In genomic region chr19:17391371-17392151, GRCh38 we compare ENCODE assay signal across 8 cellular contexts. TPM values are rescaled to one million over a fixed set of nuclear protein-coding genes. Genes with fewer than 3 reads are reported as not detected.
DNase-seq lines count a peak whose midpoint lies in the region; ATAC-seq, FAIRE-seq and TF ChIP-seq lines count a peak whose summit lies in the region.

No MANE protein-coding gene starts in this region.

- TF ChIP-seq EP300 in GM12878 (IDR thresholded peaks at IDR 0.05; ENCODE audit: borderline replicate concordance in 1 of 2, control insufficient read depth in 1 of 2, low read depth in 2 of 2, low read length in 2 of 2) = no peak

- no peaks in the 10 kb centered on the region for H3K79me2 ChIP-seq in Karpas-422 (ENCODE audit: low read length)
- no peaks in the 10 kb centered on the region for H3K79me2 ChIP-seq in GM12878 (ENCODE audit: control insufficient read depth, insufficient read depth, low read length)

- intact Hi-C loops in GM12878 (cut with micrococcal nuclease; ENCODE audit: unreplicated experiment) = no loop called here
- intact Hi-C loops in mucosa of descending colon (cut with DNase I, micrococcal nuclease) = loop anchor here in 1 of 2 donors (10.0 kb wide), 2 partner anchors 73 to 97 kb away; partner anchors contain the start of gene NXNL1

- H3K4me2 ChIP-seq in Karpas-422 (ENCODE audit: low read depth, low read length, poor library complexity, severe bottlenecking) = peak overlapping the region; percentile 40
- peak overlapping the region; percentile 94 for H3K4me2 ChIP-seq in GM12878 (ENCODE audit: control insufficient read depth, insufficient read depth)

- no peak for TF ChIP-seq POLR2A in GM12878 (IDR thresholded peaks at IDR 0.05; ENCODE audit: low read depth, low read length)

- H3K27me3 ChIP-seq in Karpas-422 (ENCODE audit: low read length) (no peaks in the 10 kb centered on the region), GM12878 (replicated peaks in 1 of 2; ENCODE audit: control insufficient read depth in 2 of 2, insufficient read depth in 2 of 2, low read length in 1 of 2) (peaks cover 2 to 3% of the 10 kb centered on the region in 2 experiments; a peak in 3 of 4 replicates)

- DNase-seq in Karpas-422 (peak; percentile 76), GM12878 (ENCODE audit: low read depth, low spot score) (no peak), mucosa of descending colon (no peak), ureter (ENCODE audit: low spot score) (no peak), SW 1271 (lab: John Stamatoyannopoulos, UW) (no peak)

- TF ChIP-seq RAD21 in GM12878 (IDR thresholded peaks at IDR 0.05; ENCODE audit: insufficient read depth, low read depth, low read length) = no peak

- CTCF ChIA-PET in GM12878 (lab: Yijun Ruan, JAX) = interaction anchor here (0.6 to 9.4 kb wide), 11 partner anchors 14 to 452 kb away, joined by 3 to 170 read pairs (median 4); partner anchors contain the start of genes BST2 and USHBP1

- H3K9me2 ChIP-seq in Karpas-422 (replicated peaks; ENCODE audit: insufficient read depth, low read length) = no peaks in the 10 kb centered on the region

- POLR2A ChIA-PET in GM12878 (lab: Charles Lee) = interaction anchor here (0.5 to 0.8 kb wide), 4 partner anchors 9 to 712 kb away, joined by 3 to 10 read pairs (median 4); partner anchors contain the start of gene BST2

- H3K27ac ChIP-seq in Karpas-422 (ENCODE audit: low read length) = peak overlapping the region; percentile 27; the same call in 1 of the 2 replicates
- no peak overlapping the region for H3K27ac ChIP-seq in GM12878 (ENCODE audit: control insufficient read depth, insufficient read depth)

- peaks cover 9% of the 10 kb centered on the region for H3K4me1 ChIP-seq in Karpas-422 (ENCODE audit: low read length)
- peaks cover 9% of the 10 kb centered on the region for H3K4me1 ChIP-seq in GM12878 (ENCODE audit: control insufficient read depth, insufficient read depth, low read length)
- peaks cover 12% of the 10 kb centered on the region for H3K4me1 ChIP-seq in mucosa of descending colon (ENCODE audit: low read depth)

- WGBS in GM12878 (ENCODE audit: insufficient coverage, insufficient replicate concordance, low lambda C conversion rate, missing lambda C conversion rate) = 4% methylated on average over 24 of the region's 26 CpGs

- RAD21 ChIA-PET in GM12878 (lab: Charles Lee; ENCODE audit: unreplicated experiment) = interaction anchor here (1.0 to 1.5 kb wide), 2 partner anchors 56 to 82 kb away, joined by 3 to 4 read pairs; partner anchors contain the start of gene DDA1

- SMC1A ChIA-PET in GM12878 (lab: Charles Lee; ENCODE audit: uncharacterized antibody, unreplicated experiment) = interaction anchor here (0.7 to 1.5 kb wide), 2 partner anchors 21 to 98 kb away, joined by 3 to 6 read pairs; no protein-coding TSS in a partner anchor

- H2AFZ ChIP-seq in Karpas-422 (ENCODE audit: low read length) = no peak overlapping the region
- peak overlapping the region; percentile 34 for H2AFZ ChIP-seq in GM12878 (ENCODE audit: control insufficient read depth, low read depth, low read length)

- TF ChIP-seq CTCF in GM12878 (IDR thresholded peaks at IDR 0.05 in 2 of 3, conservative IDR thresholded peaks at IDR 0.05 in 1 of 3; ENCODE audit: control insufficient read depth in 2 of 3, extremely low read depth in 1 of 3, insufficient read depth in 1 of 3, low read depth in 3 of 3, low read length in 3 of 3) (0 out of 6 replicates have a peak, but pooled peaks of 1 of the 3 experiments have one; percentile 0), mucosa of descending colon (IDR thresholded peaks at IDR 0.05) (no peak)

- FAIRE-seq in GM12878 (lab: Jason Lieb, UNC) = no peak

- no peaks in the 10 kb centered on the region for H3K36me3 ChIP-seq in Karpas-422 (ENCODE audit: insufficient read depth, low read length)
- no peaks in the 10 kb centered on the region for H3K36me3 ChIP-seq in GM12878 (ENCODE audit: control insufficient read depth in 2 of 2, insufficient read depth in 2 of 2, low read length in 1 of 2)
- no peaks in the 10 kb centered on the region for H3K36me3 ChIP-seq in mucosa of descending colon (ENCODE audit: low read depth)

- H4K20me1 ChIP-seq in Karpas-422 (ENCODE audit: insufficient read depth, low read depth, low read length) = no peaks in the 10 kb centered on the region
- no peaks in the 10 kb centered on the region for H4K20me1 ChIP-seq in GM12878 (ENCODE audit: control insufficient read depth, insufficient read depth)

- no TSS peak for BruUV-seq in GM12878 (replicated peaks; lab: Mats Ljungman, UMichigan)

- H3K9me3 ChIP-seq in Karpas-422 (ENCODE audit: low read length) = no peaks in the 10 kb centered on the region
- H3K9me3 ChIP-seq in GM12878 (replicated peaks; ENCODE audit: control insufficient read depth, insufficient read depth, low read length) = no peaks in the 10 kb centered on the region; the same call in 1 of the 3 replicates
- H3K9me3 ChIP-seq in mucosa of descending colon = no peaks in the 10 kb centered on the region

- in situ Hi-C loops in GM12878 (cut with MboI) = no loop called here

- ATAC-seq in GM18511 (IDR thresholded peaks at IDR 0.05; ENCODE audit: unreplicated experiment) (peak; percentile 22), GM12878 (no peak), mucosa of descending colon (peak; percentile 6), HG03469 (IDR thresholded peaks at IDR 0.05; ENCODE audit: unreplicated experiment) (no peak), HG03135 (IDR thresholded peaks at IDR 0.05; ENCODE audit: unreplicated experiment) (no peak)

- H3K4me3 ChIP-seq in Karpas-422 (ENCODE audit: low read length) (no peak overlapping the region; the same call in 1 of the 2 replicates), GM12878 (peak overlapping the region; percentile 20; the same call in 1 of the 2 replicates), mucosa of descending colon (no peak overlapping the region)

- H3K9ac ChIP-seq in Karpas-422 (ENCODE audit: low read length) (no peak overlapping the region), GM12878 (ENCODE audit: control insufficient read depth, insufficient read depth, low read length) (no peak overlapping the region; the same call in 1 of the 2 replicates)

RNA-seq across cellular contexts. Expression of gene CCDC194, which starts 2.4 kb away (rescaled TPM):
- total RNA-seq in Karpas-422 (2014; rRNA removed; shearing (Covaris generic); ENCODE audit: low replicate concordance) = 4.1 and 9.3 TPM in 2 replicates
- 10.3 and 11.9 TPM in 2 replicates for total RNA-seq in GM12878 (2013; cell fraction: nucleolus; rRNA removed)
- 1.1 and 1.3 TPM in 2 replicates for total RNA-seq in GM12878 (2014; rRNA removed)
- total RNA-seq in GM12878 (2014; rRNA removed; fragmentation: Illumina TruSeq; extraction: Trizol) = 1.3 and 1.7 TPM in 2 replicates
- 1.7 and 3.0 TPM in 2 replicates for total RNA-seq in GM12878 (2021)
- polyA plus RNA-seq in GM12878 (2011; ENCODE audit: low read depth) = not detected
- 0.24 and 0.87 TPM in 2 replicates for polyA plus RNA-seq in GM12878 (2011; rRNA removed)
- 0.45 and 0.52 TPM in 2 replicates for polyA plus RNA-seq in GM12878 (2011; cell fraction: cytosol; rRNA removed)
- 3.8 and 5.1 TPM in 2 replicates for polyA plus RNA-seq in GM12878 (2011; cell fraction: nucleus; rRNA removed)
- polyA plus RNA-seq in GM12878 (2012) = 1.8 and 2.2 TPM in 2 replicates
- 0.72 and 0.86 TPM in 2 replicates for polyA plus RNA-seq in GM12878 (2014; fragmentation: Illumina TruSeq; extraction: Trizol)
- under 1 TPM; 0.07 to 0.21 TPM for polyA plus RNA-seq in GM12878 (2014; fragmentation: Nextera tagmentation; extraction: Ambion mirVana)
- polyA plus RNA-seq in GM12878 (2014; rRNA removed) = 2.9 and 3.4 TPM in 2 replicates
- polyA plus RNA-seq in GM12878 (2016; fragmentation: Nextera tagmentation; extraction: Ambion mirVana) = 1 to 10 TPM in 1 of 2 experiments, under 1 TPM in 1; 0.78 to 1.1 TPM
- polyA minus RNA-seq in GM12878 (2011; rRNA and poly(A)+ RNA removed) = 0.59 and 1.5 TPM in 2 replicates
- polyA minus RNA-seq in GM12878 (2011; cell fraction: cytosol; rRNA and poly(A)+ RNA removed) = not detected in 2 replicates
- polyA minus RNA-seq in GM12878 (2011; cell fraction: nucleus; rRNA and poly(A)+ RNA removed) = 1.9 and 2.3 TPM in 2 replicates
- under 1 TPM in 2 of 3 donors, not detected in 1; 0.53 to 0.54 TPM for total RNA-seq in mucosa of descending colon
- 0.86 TPM for total RNA-seq in ureter

RNA-seq across cellular contexts. Expression of gene BST2, which starts 13.9 kb away (rescaled TPM):
- total RNA-seq in Karpas-422 (2014; rRNA removed; shearing (Covaris generic); ENCODE audit: low replicate concordance) = 56.2 and 156 TPM in 2 replicates
- 58.0 and 65.1 TPM in 2 replicates for total RNA-seq in GM12878 (2013; cell fraction: nucleolus; rRNA removed)
- total RNA-seq in GM12878 (2014; rRNA removed) (248 and 257 TPM in 2 replicates), GM12878 (2014; rRNA removed; fragmentation: Illumina TruSeq; extraction: Trizol) (161 and 175 TPM in 2 replicates), GM12878 (2021) (271 and 278 TPM in 2 replicates), mucosa of descending colon (10 to 100 TPM in 2 of 3 donors, 1 to 10 TPM in 1; 9.7 to 72.6 (median 28.2) TPM), ureter (45.8 TPM)
- polyA plus RNA-seq in GM12878 (2011; ENCODE audit: low read depth) = 451 TPM
- polyA plus RNA-seq in GM12878 (2011; rRNA removed) (210 and 301 TPM in 2 replicates), GM12878 (2014; fragmentation: Illumina TruSeq; extraction: Trizol) (62.4 and 198 TPM in 2 replicates), GM12878 (2014; fragmentation: Nextera tagmentation; extraction: Ambion mirVana) (100 to 1,000 TPM in 1 of 2 experiments, 10 to 100 TPM in 1; 16.6 to 111 TPM), GM12878 (2014; rRNA removed) (329 and 331 TPM in 2 replicates), GM12878 (2016; fragmentation: Nextera tagmentation; extraction: Ambion mirVana) (100 to 1,000 TPM; 335 to 372 TPM)
- 363 and 467 TPM in 2 replicates for polyA plus RNA-seq in GM12878 (2011; cell fraction: cytosol; rRNA removed)
- 154 and 173 TPM in 2 replicates for polyA plus RNA-seq in GM12878 (2011; cell fraction: nucleus; rRNA removed)
- 323 and 354 TPM in 2 replicates for polyA plus RNA-seq in GM12878 (2012)
- polyA minus RNA-seq in GM12878 (2011; rRNA and poly(A)+ RNA removed) = 103 and 187 TPM in 2 replicates
- 52.8 and 53.2 TPM in 2 replicates for polyA minus RNA-seq in GM12878 (2011; cell fraction: cytosol; rRNA and poly(A)+ RNA removed)
- 56.9 and 83.2 TPM in 2 replicates for polyA minus RNA-seq in GM12878 (2011; cell fraction: nucleus; rRNA and poly(A)+ RNA removed)

RNA-seq across cellular contexts. Expression of gene PLVAP, which starts 14.4 kb away (rescaled TPM):
- 0.22 and 0.41 TPM in 2 replicates for total RNA-seq in Karpas-422 (2014; rRNA removed; shearing (Covaris generic); ENCODE audit: low replicate concordance)
- 1.1 and 1.7 TPM in 2 replicates for total RNA-seq in GM12878 (2013; cell fraction: nucleolus; rRNA removed)
- 0.06 TPM in 1 of 2 replicates, not detected in the other for total RNA-seq in GM12878 (2014; rRNA removed)
- 0.18 TPM in 1 of 2 replicates, not detected in the other for total RNA-seq in GM12878 (2014; rRNA removed; fragmentation: Illumina TruSeq; extraction: Trizol)
- 0.08 and 0.54 TPM in 2 replicates for total RNA-seq in GM12878 (2021)
- not detected for polyA plus RNA-seq in GM12878 (2011; ENCODE audit: low read depth)
- polyA plus RNA-seq in GM12878 (2011; rRNA removed) = 0.05 TPM in 1 of 2 replicates, not detected in the other
- polyA plus RNA-seq in GM12878 (2011; cell fraction: cytosol; rRNA removed) = 0.01 and 0.05 TPM in 2 replicates
- 0.31 and 0.39 TPM in 2 replicates for polyA plus RNA-seq in GM12878 (2011; cell fraction: nucleus; rRNA removed)
- polyA plus RNA-seq in GM12878 (2012) = 0.21 and 0.23 TPM in 2 replicates
- polyA plus RNA-seq in GM12878 (2014; fragmentation: Illumina TruSeq; extraction: Trizol) = 0.04 TPM in 1 of 2 replicates, not detected in the other
- polyA plus RNA-seq in GM12878 (2014; fragmentation: Nextera tagmentation; extraction: Ambion mirVana) = not detected
- 0.03 and 0.41 TPM in 2 replicates for polyA plus RNA-seq in GM12878 (2014; rRNA removed)
- polyA plus RNA-seq in GM12878 (2016; fragmentation: Nextera tagmentation; extraction: Ambion mirVana) = not detected
- not detected in 2 replicates for polyA minus RNA-seq in GM12878 (2011; rRNA and poly(A)+ RNA removed)
- polyA minus RNA-seq in GM12878 (2011; cell fraction: cytosol; rRNA and poly(A)+ RNA removed) = not detected in 2 replicates
- polyA minus RNA-seq in GM12878 (2011; cell fraction: nucleus; rRNA and poly(A)+ RNA removed) = not detected in 2 replicates
- 10 to 100 TPM; 22.2 to 42.2 (median 32.8) TPM for total RNA-seq in mucosa of descending colon
- 159 TPM for total RNA-seq in ureter

RNA-seq across cellular contexts. Expression of gene MVB12A, which starts 28.3 kb away (rescaled TPM):
- 44.7 and 55.2 TPM in 2 replicates for total RNA-seq in Karpas-422 (2014; rRNA removed; shearing (Covaris generic); ENCODE audit: low replicate concordance)
- 33.7 and 36.0 TPM in 2 replicates for total RNA-seq in GM12878 (2013; cell fraction: nucleolus; rRNA removed)
- total RNA-seq in GM12878 (2014; rRNA removed) (37.7 and 47.6 TPM in 2 replicates), GM12878 (2014; rRNA removed; fragmentation: Illumina TruSeq; extraction: Trizol) (15.3 and 18.0 TPM in 2 replicates), GM12878 (2021) (41.2 and 46.3 TPM in 2 replicates), mucosa of descending colon (10 to 100 TPM; 42.7 to 53.3 (median 52.1) TPM), ureter (33.0 TPM)
- 7.3 TPM for polyA plus RNA-seq in GM12878 (2011; ENCODE audit: low read depth)
- polyA plus RNA-seq in GM12878 (2011; rRNA removed) (7.9 and 16.8 TPM in 2 replicates), GM12878 (2014; fragmentation: Illumina TruSeq; extraction: Trizol) (7.6 and 16.9 TPM in 2 replicates), GM12878 (2014; fragmentation: Nextera tagmentation; extraction: Ambion mirVana) (1 to 10 TPM; 1.2 to 2.6 TPM), GM12878 (2014; rRNA removed) (46.7 and 47.5 TPM in 2 replicates), GM12878 (2016; fragmentation: Nextera tagmentation; extraction: Ambion mirVana) (10 to 100 TPM; 34.7 to 40.9 TPM)
- polyA plus RNA-seq in GM12878 (2011; cell fraction: cytosol; rRNA removed) = 27.1 and 35.7 TPM in 2 replicates
- 37.6 and 43.4 TPM in 2 replicates for polyA plus RNA-seq in GM12878 (2011; cell fraction: nucleus; rRNA removed)
- polyA plus RNA-seq in GM12878 (2012) = 23.0 and 25.9 TPM in 2 replicates
- polyA minus RNA-seq in GM12878 (2011; rRNA and poly(A)+ RNA removed) = 8.9 and 21.1 TPM in 2 replicates
- 9.4 and 12.3 TPM in 2 replicates for polyA minus RNA-seq in GM12878 (2011; cell fraction: cytosol; rRNA and poly(A)+ RNA removed)
- polyA minus RNA-seq in GM12878 (2011; cell fraction: nucleus; rRNA and poly(A)+ RNA removed) = 13.5 and 20.1 TPM in 2 replicates

RNA-seq across cellular contexts. Expression of gene GTPBP3, which starts 54.2 kb away (rescaled TPM):
- total RNA-seq in Karpas-422 (2014; rRNA removed; shearing (Covaris generic); ENCODE audit: low replicate concordance) = 29.3 and 88.1 TPM in 2 replicates
- total RNA-seq in GM12878 (2013; cell fraction: nucleolus; rRNA removed) = 36.4 and 46.2 TPM in 2 replicates
- total RNA-seq in GM12878 (2014; rRNA removed) = 22.6 and 22.8 TPM in 2 replicates
- total RNA-seq in GM12878 (2014; rRNA removed; fragmentation: Illumina TruSeq; extraction: Trizol) = 6.4 and 7.1 TPM in 2 replicates
- 38.5 and 46.8 TPM in 2 replicates for total RNA-seq in GM12878 (2021)
- polyA plus RNA-seq in GM12878 (2011; ENCODE audit: low read depth) = 4.3 TPM
- polyA plus RNA-seq in GM12878 (2011; rRNA removed) = 6.6 and 8.2 TPM in 2 replicates
- 9.4 and 16.0 TPM in 2 replicates for polyA plus RNA-seq in GM12878 (2011; cell fraction: cytosol; rRNA removed)
- 32.5 and 50.6 TPM in 2 replicates for polyA plus RNA-seq in GM12878 (2011; cell fraction: nucleus; rRNA removed)
- 14.5 and 21.6 TPM in 2 replicates for polyA plus RNA-seq in GM12878 (2012)
- 6.1 and 8.1 TPM in 2 replicates for polyA plus RNA-seq in GM12878 (2014; fragmentation: Illumina TruSeq; extraction: Trizol)
- polyA plus RNA-seq in GM12878 (2014; fragmentation: Nextera tagmentation; extraction: Ambion mirVana) = 1 to 10 TPM; 2.9 to 4.1 TPM
- polyA plus RNA-seq in GM12878 (2014; rRNA removed) = 42.7 and 57.2 TPM in 2 replicates
- polyA plus RNA-seq in GM12878 (2016; fragmentation: Nextera tagmentation; extraction: Ambion mirVana) = 10 to 100 TPM; 26.3 to 28.8 TPM
- polyA minus RNA-seq in GM12878 (2011; rRNA and poly(A)+ RNA removed) = 4.8 and 8.8 TPM in 2 replicates
- polyA minus RNA-seq in GM12878 (2011; cell fraction: cytosol; rRNA and poly(A)+ RNA removed) = 11.6 and 12.7 TPM in 2 replicates
- polyA minus RNA-seq in GM12878 (2011; cell fraction: nucleus; rRNA and poly(A)+ RNA removed) = 36.8 and 44.5 TPM in 2 replicates
- total RNA-seq in mucosa of descending colon = 10 to 100 TPM; 16.1 to 24.3 (median 16.8) TPM
- 30.3 TPM for total RNA-seq in ureter

Comparison
In these comparisons a context has a peak if more than half of its experiments do, and no peak if none do; other contexts are left out.
1. ATAC-seq: peak in GM18511 (single experiment) and mucosa of descending colon (single experiment); none in GM12878 (single experiment), HG03469 (single experiment) and HG03135 (single experiment).
2. RNA of gene PLVAP, which starts 14.4 kb away (total RNA-seq): 159 TPM in ureter (single experiment) and 22.2 to 42.2 TPM in mucosa of descending colon; 0.22 to 0.41 TPM in Karpas-422 and 0.06 to 1.7 TPM in GM12878; every median in the first group is over 4 times any median in the second.